ENCODE assay signal across 1 cellular context in genomic region chr9:114364528-114365041, GRCh38.
TF ChIP-seq lines count a peak whose summit lies in the region.

No MANE protein-coding gene starts in this region.

TF ChIP-seq in GM23338, 12 proteins besides CTCF, POLR2A, EP300 and RAD21 (continued from another document):
- TF ChIP-seq ZNF462 (CRISPR knock-in tag; IDR thresholded peaks at IDR 0.05) (no peak), ETS1 (IDR thresholded peaks at IDR 0.05) (no peak), EZH2 (IDR thresholded peaks at IDR 0.05; ENCODE audit: low read depth, unreplicated experiment) (no peak)
